In genomic region chr1:42108309-42108708, GRCh38 we compare ENCODE assay signal across 34 cellular contexts.
"Had no signal": no experiment of that assay in that cellular context is flagged by ENCODE, and none has a peak within 500 bp of the region (broad histone marks: within the 10 kb centered on the region; RNA-seq: fewer than 3 reads in every experiment).

No MANE protein-coding gene starts in this region.

- H3K9ac ChIP-seq: KMS-11 had no signal

- H3K4me2 ChIP-seq: KMS-11 had no signal

- H3K36me3 ChIP-seq: MG63 had no signal

- H3K27ac ChIP-seq: KMS-11 had no signal

- DNase-seq: Karpas-422, Kasumi-1, MG63, MM.1S, MV-4-11, NCI-H1048, NCI-H1092, NCI-H1092 treated with DMSO at 0.1 percent for 48 hours, NCI-H1105, NCI-H1105 treated with DMSO at 0.1 percent for 48 hours, NCI-H1417, NCI-H1417 treated with DMSO at 0.1 percent for 48 hours, NCI-H1436, NCI-H1436 treated with DMSO at 0.1 percent for 48 hours, NCI-H146, NCI-H1694, NCI-H1694 treated with DMSO at 0.1 percent for 48 hours, NCI-H187, NCI-H187 treated with DMSO at 0.1 percent for 48 hours, NCI-H1930, NCI-H2029, NCI-H2029 treated with DMSO at 0.1 percent for 48 hours, NCI-H2081, NCI-H2081 treated with DMSO at 0.1 percent for 48 hours, NCI-H2107, NCI-H2171, NCI-H2171 treated with DMSO at 0.1 percent for 48 hours, NCI-H2227 treated with DMSO at 0.1 percent for 48 hours, NCI-H226, NCI-H345, NCI-H446, NCI-H446 treated with DMSO at 0.1 percent for 48 hours, NCI-H510A had no signal

- H3K27me3 ChIP-seq: MG63 had no signal

- H3K4me3 ChIP-seq: MG63 had no signal

- H3K9me3 ChIP-seq: MG63 had no signal
